Comparison of ENCODE assay signal across 35 cellular contexts in genomic region chr5:133343196-133343595, GRCh38.
"Had no signal": no experiment of that assay in that cellular context is flagged by ENCODE, and none has a peak within 500 bp of the region (broad histone marks: within the 10 kb centered on the region; RNA-seq: fewer than 3 reads in every experiment).

No MANE protein-coding gene starts in this region.

- ATAC-seq: activated CD4-positive, CD25-positive, alpha-beta regulatory T cell treated with anti-CD3 and anti-CD28 coated beads, Interleukin-2, amount 50 U/mL, for 24 hours; gastrocnemius medialis; left cardiac atrium; left ventricle myocardium superior; sciatic nerve; stimulated activated memory B cell treated with anti-CD40 and anti-IgM and Interleukin-4, amounts not matched to agents 10 μg/mL and 1 μg/mL and 100 μg/mL, for 72 hours; stimulated activated naive CD8-positive, alpha-beta T cell treated with anti-CD3 and anti-CD28 coated beads, Interleukin-15, amount 100 ng/mL, for 72 hours had no signal

- H3K27ac ChIP-seq: brain microvascular endothelial cell, epithelial cell of prostate, esophagus squamous epithelium, gastrocnemius medialis, ovary, prostate gland, upper lobe of left lung, vagina, WERI-Rb-1 had no signal

- H3K4me1 ChIP-seq: esophagus squamous epithelium, gastrocnemius medialis, prostate gland, upper lobe of left lung, vagina had no signal

- H3K36me3 ChIP-seq: brain microvascular endothelial cell, esophagus squamous epithelium, gastrocnemius medialis, ovary, prostate gland, upper lobe of left lung, vagina, WERI-Rb-1 had no signal

- DNase-seq: activated CD4-positive, alpha-beta T cell treated with anti-CD3 and anti-CD28 coated beads for 48 hours; activated CD4-positive, alpha-beta T cell treated with anti-CD3 and anti-CD28 coated beads, Interleukin-2, amount 50 U/mL, for 48 hours; activated CD8-positive, alpha-beta memory T cell treated with anti-CD3 and anti-CD28 coated beads, Interleukin-2, amount 50 U/mL, for 4 hours; activated gamma-delta T cell treated with Interleukin-2 at 50 U/mL for 16 hours; activated naive CD4-positive, alpha-beta T cell treated with anti-CD3 and anti-CD28 coated beads, Interleukin-2, amount 50 U/mL, for 16 hours; activated T-cell treated with anti-CD3 and anti-CD28 coated beads, Interleukin-2, amount 50 U/mL, for 1 hour; amniotic stem cell; brain microvascular endothelial cell; central memory CD4-positive, alpha-beta T cell; dermis blood vessel endothelial cell; effector CD4-positive, alpha-beta T cell; esophagus squamous epithelium; gastrocnemius medialis; glutamatergic neuron; left cardiac atrium; left ventricle myocardium superior; naive B cell; nephron progenitor cell; ovary; retina; small intestine; stimulated activated CD4-positive, alpha-beta T cell treated with anti-CD3 and anti-CD28 coated beads, Interleukin-1b, Interleukin-23, amount 100 ng/mL, for 48 hours; stimulated activated CD4-positive, alpha-beta T cell treated with anti-CD3 and anti-CD28 coated beads, Interleukin-4, amount 100 ng/mL, for 4 hours; stimulated activated CD8-positive, alpha-beta memory T cell treated with anti-CD3 and anti-CD28 coated beads, Interleukin-4, amount 100 ng/mL, for 48 hours; stimulated activated naive CD8-positive, alpha-beta T cell treated with anti-CD3 and anti-CD28 coated beads, Interleukin-15, amount 100 ng/mL, for 72 hours; substantia nigra; T-helper 9 cell; upper lobe of left lung; WERI-Rb-1 had no signal

- H3K4me3 ChIP-seq: esophagus squamous epithelium, gastrocnemius medialis, ovary, prostate gland, upper lobe of left lung, vagina had no signal

- H3K9me3 ChIP-seq: esophagus squamous epithelium, gastrocnemius medialis, ovary, prostate gland, upper lobe of left lung, vagina had no signal

- H3K27me3 ChIP-seq: brain microvascular endothelial cell, gastrocnemius medialis, ovary, upper lobe of left lung, vagina had no signal
